Comparison of ENCODE assay signal across 11 cellular contexts in the genomic region with DNA sequence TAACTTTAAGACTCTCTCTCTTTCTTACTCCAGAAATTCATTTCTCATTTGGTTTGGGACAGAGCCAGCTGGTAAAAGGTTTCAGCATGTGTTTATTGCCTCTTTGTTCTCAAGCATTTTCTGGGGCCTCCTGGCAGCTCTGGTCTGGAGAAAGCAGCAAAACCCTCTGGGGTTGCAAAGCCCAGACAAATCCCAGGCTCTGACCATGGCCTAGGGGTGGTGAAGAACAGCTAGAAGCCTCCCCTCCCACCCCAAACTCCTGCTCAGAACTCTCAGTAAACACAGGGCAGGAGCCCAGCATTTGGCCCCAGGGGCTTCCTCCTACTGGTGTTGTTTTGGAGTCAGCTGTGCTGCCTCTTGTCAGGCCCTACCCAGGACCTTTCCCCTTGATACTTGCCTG.
DNase-seq lines count a peak whose midpoint lies in the region; ATAC-seq and TF ChIP-seq lines count a peak whose summit lies in the region.
"Had no signal": no experiment of that assay in that cellular context is flagged by ENCODE, and none has a peak within 500 bp of the region (broad histone marks: within the 10 kb centered on the region; RNA-seq: fewer than 3 reads in every experiment).

No MANE protein-coding gene starts in this region.

- peaks cover 14% of the 10 kb centered on the region for H3K4me1 Mint-ChIP-seq in mesothelial cell of epicardium
- H3K4me1 Mint-ChIP-seq in CD8-positive, alpha-beta memory T cell = no peaks in the 10 kb centered on the region
- H3K4me1 Mint-ChIP-seq: activated T-helper 17 cell treated with anti-CD3 and anti-CD28 coated beads, Interleukin-2, amount 50 U/mL, for 72 hours had no signal

- no peaks in the 10 kb centered on the region for H3K27me3 Mint-ChIP-seq in mesothelial cell of epicardium (ENCODE audit: low read depth)
- H3K27me3 Mint-ChIP-seq in CD8-positive, alpha-beta memory T cell = no peaks in the 10 kb centered on the region
- H3K27me3 Mint-ChIP-seq: activated T-helper 17 cell treated with anti-CD3 and anti-CD28 coated beads, Interleukin-2, amount 50 U/mL, for 72 hours had no signal

- peak overlapping the region; percentile 47 for H3K27ac ChIP-seq in upper lobe of right lung
- no peak overlapping the region for H3K27ac ChIP-seq in CD8-positive, alpha-beta memory T cell (ENCODE audit: low read depth, low read length)
- H3K27ac ChIP-seq: SJCRH30 had no signal

- H3K27ac Mint-ChIP-seq in mesothelial cell of epicardium = peak overlapping the region; percentile 77
- no peak overlapping the region for H3K27ac Mint-ChIP-seq in CD8-positive, alpha-beta memory T cell
- H3K27ac Mint-ChIP-seq: activated T-helper 17 cell treated with anti-CD3 and anti-CD28 coated beads, Interleukin-2, amount 50 U/mL, for 72 hours had no signal

- intact Hi-C loops in upper lobe of right lung (cut with DNase I) = no loop called here

- H3K36me3 Mint-ChIP-seq in mesothelial cell of epicardium = no peaks in the 10 kb centered on the region
- H3K36me3 Mint-ChIP-seq in CD8-positive, alpha-beta memory T cell = no peaks in the 10 kb centered on the region

- no peaks in the 10 kb centered on the region for H3K9me3 Mint-ChIP-seq in mesothelial cell of epicardium
- H3K9me3 Mint-ChIP-seq in CD8-positive, alpha-beta memory T cell = no peaks in the 10 kb centered on the region
- H3K9me3 Mint-ChIP-seq: activated T-helper 17 cell treated with anti-CD3 and anti-CD28 coated beads, Interleukin-2, amount 50 U/mL, for 72 hours had no signal

- TF ChIP-seq CTCF in mesothelial cell of epicardium (IDR thresholded peaks at IDR 0.05; ENCODE audit: unreplicated experiment) (no peak), upper lobe of right lung (IDR thresholded peaks at IDR 0.05) (no peak)

- POLR2A ChIA-PET in CD8-positive, alpha-beta memory T cell (lab: Charles Lee) = no interaction called here

- no peak overlapping the region for H3K4me3 Mint-ChIP-seq in mesothelial cell of epicardium
- H3K4me3 Mint-ChIP-seq in CD8-positive, alpha-beta memory T cell = no peak overlapping the region
- H3K4me3 Mint-ChIP-seq: activated T-helper 17 cell treated with anti-CD3 and anti-CD28 coated beads, Interleukin-2, amount 50 U/mL, for 72 hours had no signal

- peaks cover 7% of the 10 kb centered on the region for H3K4me1 ChIP-seq in upper lobe of right lung
- H3K4me1 ChIP-seq in CD8-positive, alpha-beta memory T cell (ENCODE audit: insufficient read depth, low read length) = no peaks in the 10 kb centered on the region
- H3K4me1 ChIP-seq: SJCRH30 had no signal

- no peaks in the 10 kb centered on the region for H3K9me3 ChIP-seq in MG63
- H3K9me3 ChIP-seq in upper lobe of right lung = no peaks in the 10 kb centered on the region
- H3K9me3 ChIP-seq in CD8-positive, alpha-beta memory T cell (ENCODE audit: low read length) = no peaks in the 10 kb centered on the region
- H3K9me3 ChIP-seq: SJCRH30 had no signal

- H3K27me3 ChIP-seq in MG63 (no peaks in the 10 kb centered on the region), upper lobe of right lung (no peaks in the 10 kb centered on the region)
- H3K27me3 ChIP-seq in CD8-positive, alpha-beta memory T cell (ENCODE audit: insufficient read depth, low read length, poor library complexity, severe bottlenecking) = no peaks in the 10 kb centered on the region

- CTCF ChIA-PET in CD8-positive, alpha-beta memory T cell (lab: Charles Lee) = no interaction called here

- no peak overlapping the region for H3K4me3 ChIP-seq in MG63
- no peak overlapping the region for H3K4me3 ChIP-seq in upper lobe of right lung
- no peak overlapping the region for H3K4me3 ChIP-seq in CD8-positive, alpha-beta memory T cell (ENCODE audit: low read length)
- H3K4me3 ChIP-seq: SJCRH30 had no signal

- DNase-seq in MG63 (peak; percentile 28), dedifferentiated amniotic fluid mesenchymal stem cell (ENCODE audit: extremely low spot score) (peak; percentile 74), mesothelial cell of epicardium (ENCODE audit: low spot score in 2 of 2, unreplicated experiment in 2 of 2) (no peak), upper lobe of right lung (no peak), activated gamma-delta T cell (lab: John Stamatoyannopoulos, UW) (no peak), Ammon's horn (ENCODE audit: low spot score) (no peak)
- DNase-seq in CD8-positive, alpha-beta memory T cell = no peak
- DNase-seq: MV-4-11, SJCRH30 had no signal

- ATAC-seq in upper lobe of right lung = peak; percentile 31
- ATAC-seq in GM21423 (IDR thresholded peaks at IDR 0.05; ENCODE audit: unreplicated experiment) = no peak
- ATAC-seq: activated T-helper 17 cell treated with anti-CD3 and anti-CD28 coated beads, Interleukin-2, amount 50 U/mL, for 72 hours had no signal

- H3K36me3 ChIP-seq in MG63 (no peaks in the 10 kb centered on the region), upper lobe of right lung (no peaks in the 10 kb centered on the region)
- H3K36me3 ChIP-seq in CD8-positive, alpha-beta memory T cell (ENCODE audit: insufficient read depth, low read length) = no peaks in the 10 kb centered on the region
- H3K36me3 ChIP-seq: SJCRH30 had no signal

Comparison
In these comparisons a context has a peak if more than half of its experiments do, and no peak if none do; other contexts are left out.
1. DNase-seq: peak in MG63 (single experiment) and dedifferentiated amniotic fluid mesenchymal stem cell (single experiment); none in mesothelial cell of epicardium (0 of 2), upper lobe of right lung (single experiment), activated gamma-delta T cell (single experiment), CD8-positive, alpha-beta memory T cell (0 of 5) and Ammon's horn (single experiment).